Comparison of ENCODE assay signal across 11 cellular contexts in the genomic region with DNA sequence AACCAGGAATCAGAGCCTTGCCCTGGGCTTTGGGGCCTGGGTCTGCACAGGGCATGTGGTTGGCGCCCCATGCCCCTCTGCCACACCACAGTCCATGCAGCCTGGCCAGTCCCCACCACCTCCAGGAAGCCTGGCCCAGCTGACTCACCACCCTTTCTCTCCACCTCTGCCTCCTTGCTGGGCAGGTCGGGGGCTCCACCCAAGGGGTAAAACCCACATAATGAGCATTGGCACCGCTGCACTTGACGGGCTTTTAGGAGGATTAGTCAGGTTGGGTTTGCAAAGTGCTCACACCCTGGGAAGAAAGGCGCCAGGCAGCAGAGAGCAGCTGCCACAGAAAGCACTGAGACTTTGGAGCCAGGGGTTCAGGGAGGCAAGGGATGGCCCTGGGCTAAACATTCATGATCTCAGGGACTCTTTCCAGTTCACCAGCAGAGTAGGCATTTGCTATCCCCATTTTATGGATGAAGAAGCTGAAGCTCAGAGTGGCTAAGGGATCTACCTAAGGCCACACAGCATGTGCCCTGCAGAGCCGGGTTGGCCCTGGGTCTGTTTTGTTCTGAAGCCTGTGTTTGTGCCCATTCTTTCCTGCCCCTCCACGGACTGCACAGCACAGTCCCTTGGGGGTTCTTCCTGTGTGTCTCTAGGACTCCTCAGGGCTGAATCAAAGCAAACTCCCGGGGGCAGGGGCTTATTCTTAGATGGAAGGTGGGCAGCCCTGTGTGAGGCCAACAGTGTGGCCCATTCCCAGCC.
DNase-seq lines count a peak whose midpoint lies in the region; ATAC-seq and TF ChIP-seq lines count a peak whose summit lies in the region.
"Had no signal": no experiment of that assay in that cellular context is flagged by ENCODE, and none has a peak within 500 bp of the region (broad histone marks: within the 10 kb centered on the region; RNA-seq: fewer than 3 reads in every experiment).

No MANE protein-coding gene starts in this region.

- H3K9me3 ChIP-seq in MG63 (no peaks in the 10 kb centered on the region), sigmoid colon (no peaks in the 10 kb centered on the region)
- H3K9me3 ChIP-seq: uterus had no signal

- no peak for ATAC-seq in HG03439 (IDR thresholded peaks at IDR 0.05; ENCODE audit: unreplicated experiment)

- TF ChIP-seq EP300 in sigmoid colon (IDR thresholded peaks at IDR 0.05) = no peak

- no peak for TF ChIP-seq POLR2A in sigmoid colon (IDR thresholded peaks at IDR 0.05)

- DNase-seq in NCI-H82 (lab: John Stamatoyannopoulos, UW) (peak; percentile 24), NCI-H82 treated with DMSO at 0.1 percent for 48 hours (lab: John Stamatoyannopoulos, UW; ENCODE audit: unreplicated experiment) (no peak), MG63 (peak; percentile 97), epithelial cell of esophagus (ENCODE audit: low read depth) (peak; percentile 66), sigmoid colon (peak; percentile 56), activated gamma-delta T cell treated with Interleukin-2 at 50 U/mL for 16 hours (no peak), NCI-H2107 (lab: John Stamatoyannopoulos, UW) (no peak)
- DNase-seq: NCI-H1417, T1000, uterus had no signal

- H3K4me3 ChIP-seq in MG63 = no peak overlapping the region
- no peak overlapping the region for H3K4me3 ChIP-seq in epithelial cell of esophagus (ENCODE audit: low read length)
- H3K4me3 ChIP-seq in sigmoid colon = no peak overlapping the region
- H3K4me3 ChIP-seq: uterus had no signal

- H3K27ac ChIP-seq in sigmoid colon = peak overlapping the region in 2 of 4 donors; percentile 72 to 75
- H3K27ac ChIP-seq: uterus had no signal

- 62 to 79% methylated on average over 8 of the region's 8 CpGs for WGBS in sigmoid colon, 2 donors

- H3K36me3 ChIP-seq in MG63 (peaks cover 4% of the 10 kb centered on the region; the same call in 1 of the 2 replicates), sigmoid colon (no peaks in the 10 kb centered on the region)
- H3K36me3 ChIP-seq: uterus had no signal

- intact Hi-C loops in sigmoid colon (cut with DNase I) = loop anchor here (2.0 kb wide), 1 partner anchor 113 kb away; the partner anchor contains the start of gene ETFA

- peaks cover 0 to 42% (median 39%) of the 10 kb centered on the region in 4 donors for H3K4me1 ChIP-seq in sigmoid colon

- TF ChIP-seq CTCF in epithelial cell of esophagus (IDR thresholded peaks at IDR 0.05; ENCODE audit: insufficient read depth, low read depth, low read length, missing control alignments) (no peak), sigmoid colon (IDR thresholded peaks at IDR 0.05) (no peak)

- no peaks in the 10 kb centered on the region for H3K27me3 ChIP-seq in MG63
- H3K27me3 ChIP-seq in sigmoid colon = peaks cover 0 to under 1% (median under 1%) of the 10 kb centered on the region in 3 donors
- H3K27me3 ChIP-seq: uterus had no signal

Comparison
In these comparisons a context has a peak if more than half of its experiments do, and no peak if none do; other contexts are left out.
1. DNase-seq: peak in NCI-H82 (single experiment), MG63 (single experiment), epithelial cell of esophagus (single experiment) and sigmoid colon (single experiment); none in NCI-H82 treated with DMSO at 0.1 percent for 48 hours (single experiment), activated gamma-delta T cell treated with Interleukin-2 at 50 U/mL for 16 hours (single experiment) and NCI-H2107 (single experiment).